ENCODE assay signal across 1 cellular context in genomic region chr2:226835796-226836547, GRCh38.
TF ChIP-seq lines count a peak whose summit lies in the region.

Gene RHBDD1, plus strand, starts transcription at chr2:226836054. Its CDS starts 28,640 bp downstream, at chr2:226864694.

TF ChIP-seq in GM12878, 131 proteins besides CTCF, POLR2A, EP300 and RAD21 (continued from another document and continues in another):
- TF ChIP-seq ZBED1 (IDR thresholded peaks at IDR 0.05; ENCODE audit: borderline replicate concordance), result peak; percentile 51
- TF ChIP-seq NFXL1 (IDR thresholded peaks at IDR 0.05; ENCODE audit: borderline replicate concordance), result no peak
- TF ChIP-seq ATF2 (IDR thresholded peaks at IDR 0.05; ENCODE audit: low read length), result no peak; the same call in 1 of the 2 replicates
- 0 out of 2 replicates have a peak, but pooled peaks have one; percentile 56 for TF ChIP-seq MEF2A (IDR thresholded peaks at IDR 0.05; ENCODE audit: insufficient read depth, low read depth, low read length)
- no peak for TF ChIP-seq YBX1 (IDR thresholded peaks at IDR 0.05)
- TF ChIP-seq ASH2L (IDR thresholded peaks at IDR 0.05; ENCODE audit: borderline replicate concordance, low read depth), result no peak
- TF ChIP-seq SRF (IDR thresholded peaks at IDR 0.05; ENCODE audit: low read depth in 2 of 2, low read length in 2 of 2), result 0 out of 4 replicates have a peak, but pooled peaks of 1 of the 2 experiments have one; percentile 35
- no peak for TF ChIP-seq TCF7 (IDR thresholded peaks at IDR 0.05; ENCODE audit: borderline replicate concordance)
- peak; percentile 98 for TF ChIP-seq MAX (IDR thresholded peaks at IDR 0.05; ENCODE audit: low read depth, low read length)
- peak; percentile 76 for TF ChIP-seq POLR2AphosphoS2 (IDR thresholded peaks at IDR 0.05; ENCODE audit: low read depth, low read length)
- TF ChIP-seq IRF5 (IDR thresholded peaks at IDR 0.05; ENCODE audit: borderline replicate concordance), result no peak
- TF ChIP-seq ZNF687 (IDR thresholded peaks at IDR 0.05), result peak; percentile 100
- TF ChIP-seq NBN (IDR thresholded peaks at IDR 0.05), result peak; percentile 86
- no peak for TF ChIP-seq MYB (IDR thresholded peaks at IDR 0.05; ENCODE audit: borderline replicate concordance, low read depth, low read length)
- TF ChIP-seq E2F4 (IDR thresholded peaks at IDR 0.05; ENCODE audit: low read depth, low read length), result 0 out of 2 replicates have a peak, but pooled peaks have one; percentile 12
- peak; percentile 76 for TF ChIP-seq GATAD2B (conservative IDR thresholded peaks at IDR 0.05; ENCODE audit: low read depth)
- TF ChIP-seq BMI1 (IDR thresholded peaks at IDR 0.05; ENCODE audit: borderline replicate concordance), result no peak
- TF ChIP-seq CREM (IDR thresholded peaks at IDR 0.05; ENCODE audit: low read depth), result peak; percentile 88
- TF ChIP-seq MYC (IDR thresholded peaks at IDR 0.05; ENCODE audit: insufficient read depth, insufficient read length, insufficient replicate concordance, low read length, severe bottlenecking), result peak; percentile 92
- peak; percentile 10; the same call in 1 of the 2 replicates for TF ChIP-seq ZNF384 (IDR thresholded peaks at IDR 0.05; ENCODE audit: borderline replicate concordance, low read depth, low read length)
- no peak for TF ChIP-seq PRDM15 (CRISPR knock-in tag; IDR thresholded peaks at IDR 0.05)
- no peak for TF ChIP-seq REST (IDR thresholded peaks at IDR 0.05; ENCODE audit: low read depth, low read length)
- peak; percentile 75; the same call in 2 of the 3 replicates for TF ChIP-seq POU2F2 (IDR thresholded peaks at IDR 0.05; ENCODE audit: borderline replicate concordance, low read depth, low read length)
- TF ChIP-seq BCL11A (IDR thresholded peaks at IDR 0.05; ENCODE audit: low read depth, low read length), result 0 out of 2 replicates have a peak, but pooled peaks have one; percentile 51
- TF ChIP-seq RB1 (IDR thresholded peaks at IDR 0.05; ENCODE audit: borderline replicate concordance), result peak; percentile 68; the same call in 1 of the 2 replicates
- TF ChIP-seq TBL1XR1 (IDR thresholded peaks at IDR 0.05; ENCODE audit: low read depth, low read length), result peak; percentile 12; the same call in 1 of the 2 replicates
- TF ChIP-seq ETV6 (conservative IDR thresholded peaks at IDR 0.05 in 1 of 2, IDR thresholded peaks at IDR 0.05 in 1 of 2; ENCODE audit: borderline replicate concordance in 1 of 2, low read depth in 1 of 2), result peak in 1 of 2 experiments; percentile 75; a peak in 2 of 4 replicates
- TF ChIP-seq NR2C1 (IDR thresholded peaks at IDR 0.05), result peak; percentile 49; the same call in 1 of the 2 replicates
- TF ChIP-seq RAD51 (IDR thresholded peaks at IDR 0.05), result no peak
- peak; percentile 41; the same call in 1 of the 2 replicates for TF ChIP-seq CHD2 (IDR thresholded peaks at IDR 0.05; ENCODE audit: borderline replicate concordance, low read depth, low read length)
- TF ChIP-seq JUND (IDR thresholded peaks at IDR 0.05; ENCODE audit: low read depth, low read length), result 0 out of 2 replicates have a peak, but pooled peaks have one; percentile 19
- no peak for TF ChIP-seq CUX1 (IDR thresholded peaks at IDR 0.05; ENCODE audit: insufficient replicate concordance, low read depth, low read length)
- TF ChIP-seq SPI1 (IDR thresholded peaks at IDR 0.05; ENCODE audit: borderline replicate concordance, insufficient read depth, low read depth, low read length), result peak; percentile 14; the same call in 1 of the 2 replicates
- peak; percentile 59 for TF ChIP-seq NRF1 (conservative IDR thresholded peaks at IDR 0.05; ENCODE audit: low read depth, low read length)
- TF ChIP-seq FOXM1 (IDR thresholded peaks at IDR 0.05; ENCODE audit: low read depth, low read length), result peak; percentile 23; the same call in 1 of the 2 replicates
- no peak for TF ChIP-seq TCF12 (IDR thresholded peaks at IDR 0.05; ENCODE audit: low read depth, low read length)
- no peak for TF ChIP-seq FOXK2 (IDR thresholded peaks at IDR 0.05)
